In the genomic region with DNA sequence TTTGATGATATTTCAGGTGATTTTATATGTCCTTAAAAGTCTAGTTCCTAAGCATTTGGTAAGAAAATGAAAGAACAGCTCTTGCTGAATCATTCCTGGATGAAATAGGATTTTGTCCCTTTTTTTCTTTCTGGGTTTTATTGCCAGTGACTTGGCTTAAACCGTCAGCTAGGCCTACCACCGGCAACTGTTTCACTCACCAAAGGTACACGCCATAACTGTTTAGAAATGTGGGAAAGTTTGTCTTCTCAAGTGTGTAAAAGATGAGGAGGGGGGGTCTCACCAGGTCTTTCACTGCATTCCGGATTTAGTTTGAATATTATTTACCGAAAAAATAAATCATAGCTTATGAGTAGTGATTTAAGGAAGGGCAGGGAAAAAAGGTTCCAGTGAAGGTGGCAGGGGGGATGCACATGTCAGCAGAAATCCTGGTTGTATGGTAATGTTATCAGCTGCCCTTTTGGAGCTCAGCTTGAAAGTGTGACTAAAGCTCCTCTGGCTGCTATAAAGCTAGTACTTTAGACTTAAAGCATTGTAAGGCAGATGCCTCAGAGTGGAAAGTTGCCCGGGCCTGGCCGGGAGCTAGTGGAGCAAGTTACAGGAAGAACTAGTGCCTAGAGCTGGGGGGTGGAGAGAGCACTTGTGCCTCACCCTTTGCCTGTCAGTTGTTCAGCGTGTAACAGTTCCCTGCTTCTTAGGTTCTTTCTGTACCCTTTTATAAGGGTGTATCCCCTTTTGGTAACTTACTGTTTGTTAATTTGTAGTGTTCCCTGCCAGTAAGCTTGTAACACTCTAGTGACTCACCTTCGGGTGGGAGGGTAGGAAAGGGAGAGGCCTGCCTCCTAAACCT, we compare ENCODE assay signal across 8 cellular contexts. TPM values are rescaled to one million over a fixed set of nuclear protein-coding genes. Genes with fewer than 3 reads are reported as not detected.
DNase-seq lines count a peak whose midpoint lies in the region; ATAC-seq, FAIRE-seq and TF ChIP-seq lines count a peak whose summit lies in the region.

No MANE protein-coding gene starts in this region.

- DNase-seq in NCI-H345 (lab: John Stamatoyannopoulos, UW), result peak; percentile 8
- DNase-seq in NCI-H345 treated with DMSO at 0.1 percent for 48 hours (lab: John Stamatoyannopoulos, UW; ENCODE audit: unreplicated experiment), result no peak
- DNase-seq in SK-MEL-5 (ENCODE audit: low read depth, low spot score), result peak; percentile 63
- DNase-seq in bronchial epithelial cell (ENCODE audit: low read depth), result peak; percentile 98
- peak; percentile 84 to 91 for DNase-seq in left colon
- DNase-seq in stimulated activated CD4-positive, alpha-beta T cell treated with anti-CD3 and anti-CD28 coated beads, Interleukin-1b, Interleukin-23, amount 100 ng/mL, for 48 hours, result peak; percentile 77
- DNase-seq in NCI-H748 treated with DMSO at 0.1 percent for 48 hours (lab: John Stamatoyannopoulos, UW), result no peak
- no peak for DNase-seq in NCI-H1105 treated with DMSO at 0.1 percent for 48 hours (lab: John Stamatoyannopoulos, UW)

- no peak for FAIRE-seq in bronchial epithelial cell (lab: Jason Lieb, UNC)

- no peaks in the 10 kb centered on the region for H3K27me3 ChIP-seq in bronchial epithelial cell (ENCODE audit: control insufficient read depth, insufficient read depth, low read length)

- TF ChIP-seq CTCF in bronchial epithelial cell (IDR thresholded peaks at IDR 0.05; ENCODE audit: insufficient read depth, low read length, severe bottlenecking), result no peak

- intact Hi-C loops in left colon (cut with DNase I, micrococcal nuclease), result no loop called here

- peak; percentile 56 for ATAC-seq in left colon

- in situ Hi-C loops in SK-MEL-5 (cut with HindIII; ENCODE audit: low pct_unique_long_range_greater_than_20kb, low sequenced_read_pairs), result loop anchor here (25.0 kb wide), 1 partner anchor 111 kb away; no protein-coding TSS in a partner anchor

- H3K36me3 ChIP-seq in bronchial epithelial cell (ENCODE audit: control insufficient read depth, insufficient read depth, low read length), result peaks cover 2% of the 10 kb centered on the region

- H3K4me3 ChIP-seq in bronchial epithelial cell (ENCODE audit: low read depth, low read length), result peak overlapping the region; percentile 89

RNA-seq across cellular contexts. Expression of gene ATP1A1, which starts 3.1 kb away (rescaled TPM):
- total RNA-seq in SK-MEL-5 (2014; rRNA removed; shearing (Covaris generic)), result 204 and 270 TPM in 2 replicates
- polyA plus RNA-seq in SK-MEL-5 (2015; cell fraction: cytosol; rRNA removed), result 1,214 and 1,421 TPM in 2 replicates
- 558 and 602 TPM in 2 replicates for polyA plus RNA-seq in SK-MEL-5 (2015; cell fraction: nucleus; rRNA removed)
- 123 and 177 TPM in 2 replicates for total RNA-seq in bronchial epithelial cell
- 1,000 to 10,000 TPM; 1,822 to 3,252 TPM for total RNA-seq in left colon

Comparison
In these comparisons a context has a peak if more than half of its experiments do, and no peak if none do; other contexts are left out.
1. DNase-seq: peak in NCI-H345 (single experiment), SK-MEL-5 (single experiment), bronchial epithelial cell (single experiment), left colon (2 of 2) and stimulated activated CD4-positive, alpha-beta T cell treated with anti-CD3 and anti-CD28 coated beads, Interleukin-1b, Interleukin-23, amount 100 ng/mL, for 48 hours (single experiment); none in NCI-H345 treated with DMSO at 0.1 percent for 48 hours (single experiment), NCI-H748 treated with DMSO at 0.1 percent for 48 hours (single experiment) and NCI-H1105 treated with DMSO at 0.1 percent for 48 hours (single experiment).